11 cellular contexts compared by ENCODE assay signal in genomic region chr2:68837861-68838341, GRCh38. TPM values are rescaled to one million over a fixed set of nuclear protein-coding genes. Genes with fewer than 3 reads are reported as not detected.
DNase-seq lines count a peak whose midpoint lies in the region; ATAC-seq and TF ChIP-seq lines count a peak whose summit lies in the region.
"Had no signal": no experiment of that assay in that cellular context is flagged by ENCODE, and none has a peak within 500 bp of the region (broad histone marks: within the 10 kb centered on the region; RNA-seq: fewer than 3 reads in every experiment).

No MANE protein-coding gene starts in this region.

- TF ChIP-seq POLR2A in esophagus muscularis mucosa (IDR thresholded peaks at IDR 0.05; ENCODE audit: low read depth) (no peak), prostate gland (IDR thresholded peaks at IDR 0.05) (no peak)

- peaks cover 3 to 15% (median 6%) of the 10 kb centered on the region in 4 donors for H3K4me1 ChIP-seq in esophagus muscularis mucosa
- H3K4me1 ChIP-seq in prostate gland (replicated peaks): no peaks in the 10 kb centered on the region

- H3K36me3 ChIP-seq in esophagus muscularis mucosa (no peaks in the 10 kb centered on the region), prostate gland (no peaks in the 10 kb centered on the region)

- H3K27me3 ChIP-seq in esophagus muscularis mucosa: no peaks in the 10 kb centered on the region
- no peaks in the 10 kb centered on the region for H3K27me3 ChIP-seq in prostate gland (replicated peaks; ENCODE audit: insufficient read depth)

- TF ChIP-seq EP300 in esophagus muscularis mucosa (IDR thresholded peaks at IDR 0.05): no peak

- intact Hi-C loops in esophagus muscularis mucosa (cut with DNase I) (loop anchor here (2.0 kb wide), 1 partner anchor 87 kb away; no protein-coding TSS in a partner anchor), prostate gland (cut with DNase I) (loop anchor here (10.0 kb wide), 1 partner anchor 83 kb away; no protein-coding TSS in a partner anchor)

- 83% methylated on average over 3 of the region's 3 CpGs for WGBS in esophagus muscularis mucosa
- 50% methylated on average over 3 of the region's 3 CpGs for WGBS in prostate gland

- H3K4me3 ChIP-seq in esophagus muscularis mucosa (no peak overlapping the region), prostate gland (no peak overlapping the region)

- DNase-seq in GM10266 (ENCODE audit: extremely low spot score): peak; percentile 33
- peak; percentile 75 for DNase-seq in astrocyte of the hippocampus (ENCODE audit: low read depth, low spot score)
- no peak for DNase-seq in esophagus muscularis mucosa (ENCODE audit: extremely low spot score)
- DNase-seq in D341Med (ENCODE audit: low spot score): no peak
- no peak for DNase-seq in prostate gland (ENCODE audit: low spot score)
- DNase-seq in NCI-H1105 treated with DMSO at 0.1 percent for 48 hours (lab: John Stamatoyannopoulos, UW): no peak
- DNase-seq: HFFc6, NCI-H1092 had no signal

- TF ChIP-seq CTCF in GM10266 (IDR thresholded peaks at IDR 0.05; ENCODE audit: control insufficient read depth, insufficient read depth, low read depth, missing control alignments) (no peak), esophagus muscularis mucosa (IDR thresholded peaks at IDR 0.05) (no peak), prostate gland (IDR thresholded peaks at IDR 0.05) (no peak)

- ATAC-seq in GM19438 (IDR thresholded peaks at IDR 0.05; ENCODE audit: low read depth, unreplicated experiment) (peak; percentile 70), HG03196 (IDR thresholded peaks at IDR 0.05; ENCODE audit: unreplicated experiment) (peak; percentile 47)

- H3K27ac ChIP-seq in esophagus muscularis mucosa (replicated peaks in 1 of 4) (no peak overlapping the region), prostate gland (no peak overlapping the region)

- H3K9me3 ChIP-seq in esophagus muscularis mucosa (no peaks in the 10 kb centered on the region), prostate gland (no peaks in the 10 kb centered on the region)

RNA-seq across cellular contexts. Expression of gene BMP10, which starts 33.3 kb away (rescaled TPM):
- total RNA-seq in esophagus muscularis mucosa (not detected), prostate gland (not detected)
- total RNA-seq: HFFc6, temporal lobe had no signal

Comparison
In these comparisons a context has a peak if more than half of its experiments do, and no peak if none do; other contexts are left out.
1. DNase-seq: peak in GM10266 (single experiment) and astrocyte of the hippocampus (single experiment); none in esophagus muscularis mucosa (single experiment), D341Med (single experiment), prostate gland (single experiment) and NCI-H1105 treated with DMSO at 0.1 percent for 48 hours (single experiment).